ENCODE assay signal across 8 cellular contexts in genomic region chr15:74320358-74321247, GRCh38. TPM values are rescaled to one million over a fixed set of nuclear protein-coding genes. Genes with fewer than 3 reads are reported as not detected.
DNase-seq lines count a peak whose midpoint lies in the region; ATAC-seq and TF ChIP-seq lines count a peak whose summit lies in the region.

No MANE protein-coding gene starts in this region.

- no peak overlapping the region for H3K4me3 ChIP-seq in fibroblast of villous mesenchyme (ENCODE audit: low read depth, low read length)

- no peak overlapping the region for H3K4me3 Mint-ChIP-seq in activated CD4-positive, alpha-beta memory T cell treated with anti-CD3 and anti-CD28 coated beads, Interleukin-2, amount 10 ng/mL, durations not matched to agents 7 days and 5 days

- DNase-seq in activated gamma-delta T cell treated with Interleukin-2 at 50 U/mL for 16 hours (peak; percentile 44), activated gamma-delta T cell (lab: John Stamatoyannopoulos, UW) (no peak), NCI-H2081 treated with DMSO at 0.1 percent for 48 hours (lab: John Stamatoyannopoulos, UW) (peak; percentile 27), fibroblast of villous mesenchyme (ENCODE audit: low read depth) (peak; percentile 49), retina (peak; percentile 92), 8988T (no peak)
- DNase-seq in activated CD4-positive, alpha-beta memory T cell treated with anti-CD3 and anti-CD28 coated beads, Interleukin-2, amount 10 ng/mL, durations not matched to agents 7 days and 5 days, result peak; percentile 42

- no peak overlapping the region for H3K27ac Mint-ChIP-seq in activated CD4-positive, alpha-beta memory T cell treated with anti-CD3 and anti-CD28 coated beads, Interleukin-2, amount 10 ng/mL, durations not matched to agents 7 days and 5 days

- no peak for ATAC-seq in GM18873 (IDR thresholded peaks at IDR 0.05; ENCODE audit: low FRiP score, unreplicated experiment)

- peaks cover 2% of the 10 kb centered on the region for H3K27me3 Mint-ChIP-seq in activated CD4-positive, alpha-beta memory T cell treated with anti-CD3 and anti-CD28 coated beads, Interleukin-2, amount 10 ng/mL, durations not matched to agents 7 days and 5 days

- H3K4me1 Mint-ChIP-seq in activated CD4-positive, alpha-beta memory T cell treated with anti-CD3 and anti-CD28 coated beads, Interleukin-2, amount 10 ng/mL, durations not matched to agents 7 days and 5 days, result peaks cover 17% of the 10 kb centered on the region

- POLR2A ChIA-PET in activated CD4-positive, alpha-beta memory T cell treated with anti-CD3 and anti-CD28 coated beads, Interleukin-2, amount 10 ng/mL, durations not matched to agents 7 days and 5 days (lab: Charles Lee), result interaction anchor here (1.6 kb wide), 1 partner anchor 193 kb away, joined by 3 read pairs; no protein-coding TSS in a partner anchor

- CTCF ChIA-PET in activated CD4-positive, alpha-beta memory T cell treated with anti-CD3 and anti-CD28 coated beads, Interleukin-2, amount 10 ng/mL, durations not matched to agents 7 days and 5 days (lab: Charles Lee), result interaction anchor here (0.7 to 2.9 kb wide), 9 partner anchors 9 to 954 kb away, joined by 3 to 15 read pairs (median 4); no protein-coding TSS in a partner anchor

- TF ChIP-seq CTCF in fibroblast of villous mesenchyme (IDR thresholded peaks at IDR 0.05; ENCODE audit: insufficient read depth, low read depth, low read length), result peak; percentile 81

- H3K9me3 Mint-ChIP-seq in activated CD4-positive, alpha-beta memory T cell treated with anti-CD3 and anti-CD28 coated beads, Interleukin-2, amount 10 ng/mL, durations not matched to agents 7 days and 5 days, result no peaks in the 10 kb centered on the region

- H3K36me3 Mint-ChIP-seq in activated CD4-positive, alpha-beta memory T cell treated with anti-CD3 and anti-CD28 coated beads, Interleukin-2, amount 10 ng/mL, durations not matched to agents 7 days and 5 days (ENCODE audit: low read depth), result no peaks in the 10 kb centered on the region

RNA-seq across cellular contexts. Expression of gene CYP11A1, which starts 46.8 kb away (rescaled TPM):
- not detected for total RNA-seq in activated CD4-positive, alpha-beta memory T cell treated with anti-CD3 and anti-CD28 coated beads, Interleukin-2, amount 10 ng/mL, durations not matched to agents 7 days and 5 days
- total RNA-seq in fibroblast of villous mesenchyme, result 0.64 and 0.86 TPM in 2 replicates

Comparison
In these comparisons a context has a peak if more than half of its experiments do, and no peak if none do; other contexts are left out.
1. DNase-seq: peak in activated gamma-delta T cell treated with Interleukin-2 at 50 U/mL for 16 hours (single experiment), NCI-H2081 treated with DMSO at 0.1 percent for 48 hours (single experiment), activated CD4-positive, alpha-beta memory T cell treated with anti-CD3 and anti-CD28 coated beads, Interleukin-2, amount 10 ng/mL, durations not matched to agents 7 days and 5 days (single experiment), fibroblast of villous mesenchyme (single experiment) and retina (single experiment); none in activated gamma-delta T cell (single experiment) and 8988T (single experiment).